In the genomic region with DNA sequence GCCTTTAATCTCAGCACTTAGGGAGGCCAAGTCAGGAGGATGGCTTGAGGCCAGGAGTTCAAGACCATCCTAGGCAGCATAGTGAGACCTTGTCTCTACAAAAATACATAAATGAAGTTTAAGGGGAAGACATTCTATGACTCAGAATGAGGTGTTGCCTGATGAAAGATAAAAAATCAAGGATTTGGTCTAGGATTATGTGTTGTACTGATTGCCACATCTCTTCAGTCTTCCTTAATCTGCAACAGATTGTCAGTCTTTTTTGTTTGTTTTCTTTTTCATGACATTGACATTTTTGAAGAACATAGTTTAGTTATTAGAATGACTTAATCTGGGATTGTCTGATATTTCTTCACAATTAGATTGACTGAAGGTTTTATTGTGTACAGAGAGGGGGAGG, we compare ENCODE assay signal across 25 cellular contexts. TPM values are rescaled to one million over a fixed set of nuclear protein-coding genes. Genes with fewer than 3 reads are reported as not detected.
DNase-seq lines count a peak whose midpoint lies in the region; ATAC-seq, FAIRE-seq and TF ChIP-seq lines count a peak whose summit lies in the region.
"Had no signal": no experiment of that assay in that cellular context is flagged by ENCODE, and none has a peak within 500 bp of the region (broad histone marks: within the 10 kb centered on the region; RNA-seq: fewer than 3 reads in every experiment).

No MANE protein-coding gene starts in this region.

- TF ChIP-seq POLR2A in HepG2 (IDR thresholded peaks at IDR 0.05; ENCODE audit: insufficient read depth in 1 of 2, low read depth in 2 of 2, low read length in 2 of 2): no peak

- no peaks in the 10 kb centered on the region for H3K9me3 ChIP-seq in liver (ENCODE audit: control insufficient read depth in 4 of 4, low read length in 3 of 4)
- H3K9me3 ChIP-seq in HepG2 (ENCODE audit: low read length): no peaks in the 10 kb centered on the region
- no peaks in the 10 kb centered on the region for H3K9me3 ChIP-seq in osteoblast (ENCODE audit: low read depth, low read length)
- H3K9me3 ChIP-seq: BLaER1 had no signal

- BruUV-seq in HepG2 (replicated peaks; lab: Mats Ljungman, UMichigan): no TSS peak

- H3K9ac ChIP-seq in liver (ENCODE audit: low read depth in 1 of 2, low read length in 2 of 2) (peak overlapping the region in 1 of 2 donors; percentile 3), HepG2 (ENCODE audit: insufficient read depth, low read depth, low read length) (no peak overlapping the region)
- H3K9ac ChIP-seq: BLaER1 had no signal

- ATAC-seq in HepG2: no peak
- ATAC-seq: K562 had no signal

- TF ChIP-seq CTCF in liver (IDR thresholded peaks at IDR 0.05; ENCODE audit: low read depth, low read length, missing input control) (no peak), HepG2 (CRISPR knock-in tag; IDR thresholded peaks at IDR 0.05) (no peak), osteoblast (IDR thresholded peaks at IDR 0.05; ENCODE audit: extremely low read depth, low read depth, low read length) (no peak)

- H3K36me3 ChIP-seq in liver (ENCODE audit: control insufficient read depth in 4 of 4, insufficient read depth in 3 of 4, low read depth in 1 of 4, low read length in 3 of 4) (no peaks in the 10 kb centered on the region), HepG2 (replicated peaks in 1 of 2; ENCODE audit: control insufficient read depth in 1 of 2, insufficient read depth in 2 of 2, low read length in 2 of 2) (no peaks in the 10 kb centered on the region), osteoblast (ENCODE audit: insufficient read depth, low read length) (no peaks in the 10 kb centered on the region)
- H3K36me3 ChIP-seq: BLaER1 had no signal

- peaks cover 3 to 36% (median 24%) of the 10 kb centered on the region in 4 donors for H3K4me1 ChIP-seq in liver (ENCODE audit: control insufficient read depth in 4 of 4, insufficient read depth in 4 of 4, low read length in 3 of 4)
- 0 out of 2 replicates have a peak, but pooled peaks cover 7% of the 10 kb centered on the region for H3K4me1 ChIP-seq in HepG2 (ENCODE audit: insufficient read depth, low read length)
- H3K4me1 ChIP-seq in osteoblast (ENCODE audit: insufficient read depth, low read length): no peaks in the 10 kb centered on the region
- H3K4me1 ChIP-seq: BLaER1 had no signal

- H3K4me3 ChIP-seq in liver (ENCODE audit: low read depth in 1 of 3, low read length in 3 of 3) (no peak overlapping the region), HepG2 (replicated peaks in 1 of 3; ENCODE audit: insufficient read depth in 1 of 3, low read depth in 2 of 3, low read length in 3 of 3) (no peak overlapping the region), osteoblast (ENCODE audit: insufficient read depth, low read length) (no peak overlapping the region)
- H3K4me3 ChIP-seq: BLaER1, K562 had no signal

- intact Hi-C loops in HepG2 (cut with micrococcal nuclease; ENCODE audit: unreplicated experiment): no loop called here

- in situ Hi-C loops in HepG2 (cut with HindIII; ENCODE audit: extremely low pct_ligation_motif_present, low pct_unique_long_range_greater_than_20kb): no loop called here

- H3K27me3 ChIP-seq in liver (ENCODE audit: control insufficient read depth in 4 of 4, insufficient read depth in 4 of 4, low read length in 3 of 4) (no peaks in the 10 kb centered on the region), HepG2 (ENCODE audit: control insufficient read depth in 1 of 2, insufficient read depth in 2 of 2, low read length in 2 of 2) (no peaks in the 10 kb centered on the region), osteoblast (ENCODE audit: insufficient read depth, low read length) (no peaks in the 10 kb centered on the region)
- H3K27me3 ChIP-seq: BLaER1 had no signal

- H2AFZ ChIP-seq in HepG2 (ENCODE audit: low read length) (no peak overlapping the region), osteoblast (ENCODE audit: low read length) (no peak overlapping the region)

- H3K4me2 ChIP-seq in HepG2 (ENCODE audit: low read depth, low read length): no peak overlapping the region
- H3K4me2 ChIP-seq in osteoblast (ENCODE audit: insufficient read depth, low read length): no peak overlapping the region
- H3K4me2 ChIP-seq: BLaER1 had no signal

- no peak for TF ChIP-seq RAD21 in liver (IDR thresholded peaks at IDR 0.05)
- TF ChIP-seq RAD21 in HepG2 (CRISPR knock-in tag; IDR thresholded peaks at IDR 0.05): no peak

- no peaks in the 10 kb centered on the region for H3K79me2 ChIP-seq in HepG2 (ENCODE audit: insufficient read depth, low read length)
- H3K79me2 ChIP-seq in osteoblast (ENCODE audit: insufficient read depth, low read length): no peaks in the 10 kb centered on the region

- no peak for FAIRE-seq in HepG2 (lab: Jason Lieb, UNC)
- FAIRE-seq: GM12892, GM18507, K562 had no signal

- H3K27ac ChIP-seq in liver (ENCODE audit: low read depth in 1 of 2, low read length in 2 of 2) (peak overlapping the region; percentile 87 to 90), HepG2 (ENCODE audit: extremely low read length, insufficient read depth, low read length) (no peak overlapping the region), osteoblast (ENCODE audit: low read depth, low read length) (no peak overlapping the region)
- H3K27ac ChIP-seq: 22Rv1, BLaER1 had no signal

- TF ChIP-seq EP300 in HepG2 (IDR thresholded peaks at IDR 0.05; ENCODE audit: low read depth in 2 of 2, low read length in 2 of 2) (no peak), HepG2 (CRISPR knock-in tag; IDR thresholded peaks at IDR 0.05; ENCODE audit: borderline replicate concordance) (no peak)

- no peaks in the 10 kb centered on the region for H4K20me1 ChIP-seq in HepG2 (ENCODE audit: insufficient read depth, low read length)
- no peaks in the 10 kb centered on the region for H4K20me1 ChIP-seq in osteoblast (ENCODE audit: insufficient read depth, low read length)
- H4K20me1 ChIP-seq: BLaER1 had no signal

- POLR2A ChIA-PET in HepG2 (lab: Yijun Ruan, JAX): no interaction called here

- CTCF ChIA-PET in HepG2 (lab: Yijun Ruan, JAX; ENCODE audit: low intra/inter-chr PET ratio, low total read pairs): no interaction called here

- no peak for DNase-seq in HepG2 (ENCODE audit: low spot score)
- peak; percentile 44 for DNase-seq in HT1080 (ENCODE audit: low read depth)
- DNase-seq in amniotic epithelial cell (ENCODE audit: low read depth): peak; percentile 21
- no peak for DNase-seq in osteoblast (ENCODE audit: insufficient read length, low spot score, missing footprints)
- DNase-seq in NCI-H345 (lab: John Stamatoyannopoulos, UW): no peak
- no peak for DNase-seq in iPS-NIHi7 (ENCODE audit: extremely low spot score)
- no peak for DNase-seq in D341Med (ENCODE audit: low spot score)
- DNase-seq: CD4-positive, alpha-beta memory T cell; DMS 273 treated with DMSO at 0.1 percent for 48 hours; DMS53; DND-41; GDM1; GOT3; H7; IMR-90 had no signal

RNA-seq across cellular contexts. Expression of a gene that starts 26.3 kb away (rescaled TPM):
- 1 to 10 TPM in 1 of 2 donors, under 1 TPM in 1; 0.25 to 3.1 TPM for total RNA-seq in liver
- under 1 TPM; 0.12 to 0.31 TPM for polyA plus RNA-seq in liver
- total RNA-seq in HepG2 (2016; rRNA removed; fragmentation: Illumina TruSeq; extraction: Trizol): not detected in 2 replicates
- total RNA-seq in HepG2 (2016; cell fraction: cytosol; rRNA removed; fragmentation: Illumina TruSeq; extraction: Trizol; ENCODE audit: low read depth): not detected in 2 replicates
- total RNA-seq in HepG2 (2016; cell fraction: insoluble cytoplasmic fraction; rRNA removed; fragmentation: Illumina TruSeq; extraction: Trizol): not detected in 2 replicates
- total RNA-seq in HepG2 (2016; cell fraction: membrane; rRNA removed; fragmentation: Illumina TruSeq; extraction: Trizol): not detected in 2 replicates
- not detected in 2 replicates for total RNA-seq in HepG2 (2016; cell fraction: nucleus; rRNA removed; fragmentation: Illumina TruSeq; extraction: Trizol)
- not detected in 2 replicates for polyA plus RNA-seq in HepG2 (2011; rRNA removed)
- polyA plus RNA-seq in HepG2 (2011; cell fraction: cytosol; rRNA removed): not detected in 2 replicates
- polyA plus RNA-seq in HepG2 (2011; cell fraction: nucleus; rRNA removed): 0.07 TPM in 1 of 2 replicates, not detected in the other
- polyA plus RNA-seq in HepG2 (2012): not detected in 2 replicates
- not detected in 2 replicates for polyA plus RNA-seq in HepG2 (2016; cell fraction: cytosol; fragmentation: Illumina TruSeq; extraction: Trizol; ENCODE audit: low read depth)
- polyA plus RNA-seq in HepG2 (2016; cell fraction: insoluble cytoplasmic fraction; fragmentation: Illumina TruSeq; extraction: Trizol; ENCODE audit: low read depth): not detected in 2 replicates
- not detected in 2 replicates for polyA plus RNA-seq in HepG2 (2016; cell fraction: membrane; fragmentation: Illumina TruSeq; extraction: Trizol; ENCODE audit: low read depth)
- not detected in 2 replicates for polyA plus RNA-seq in HepG2 (2016; cell fraction: nucleus; fragmentation: Illumina TruSeq; extraction: Trizol; ENCODE audit: insufficient read depth, low read depth)
- polyA minus RNA-seq in HepG2 (2011; rRNA and poly(A)+ RNA removed; ENCODE audit: low replicate concordance): not detected in 2 replicates
- not detected in 2 replicates for polyA minus RNA-seq in HepG2 (2011; cell fraction: cytosol; rRNA and poly(A)+ RNA removed)
- polyA minus RNA-seq in HepG2 (2011; cell fraction: nucleus; rRNA and poly(A)+ RNA removed): not detected in 2 replicates
- total RNA-seq in HT1080 (2014; rRNA removed; shearing (Covaris generic)): not detected in 2 replicates
- 0.27 and 0.66 TPM in 2 replicates for polyA plus RNA-seq in HT1080 (2015; cell fraction: cytosol; rRNA removed)
- polyA plus RNA-seq in HT1080 (2015; cell fraction: nucleus; rRNA removed): 0.61 and 1.0 TPM in 2 replicates
- not detected in 2 replicates for total RNA-seq in osteoblast
- total RNA-seq: A673; CD4-positive, alpha-beta memory T cell; HT-29; IMR-90 had no signal
- polyA plus RNA-seq: AG04450; CD14-positive monocyte; CD4-positive, alpha-beta memory T cell; K562 had no signal

RNA-seq across cellular contexts. Expression of a gene that starts 47.3 kb away (rescaled TPM):
- total RNA-seq in liver (not detected), HepG2 (2016; rRNA removed; fragmentation: Illumina TruSeq; extraction: Trizol) (not detected in 2 replicates), osteoblast (not detected in 2 replicates)
- polyA plus RNA-seq in liver (not detected), HepG2 (2011; rRNA removed) (not detected in 2 replicates)
- total RNA-seq in HepG2 (2016; cell fraction: cytosol; rRNA removed; fragmentation: Illumina TruSeq; extraction: Trizol; ENCODE audit: low read depth): not detected in 2 replicates
- not detected in 2 replicates for total RNA-seq in HepG2 (2016; cell fraction: insoluble cytoplasmic fraction; rRNA removed; fragmentation: Illumina TruSeq; extraction: Trizol)
- total RNA-seq in HepG2 (2016; cell fraction: membrane; rRNA removed; fragmentation: Illumina TruSeq; extraction: Trizol): not detected in 2 replicates
- total RNA-seq in HepG2 (2016; cell fraction: nucleus; rRNA removed; fragmentation: Illumina TruSeq; extraction: Trizol): not detected in 2 replicates
- not detected in 2 replicates for polyA plus RNA-seq in HepG2 (2011; cell fraction: cytosol; rRNA removed)
- polyA plus RNA-seq in HepG2 (2011; cell fraction: nucleus; rRNA removed): not detected in 2 replicates
- polyA plus RNA-seq in HepG2 (2012): not detected in 2 replicates
- polyA plus RNA-seq in HepG2 (2016; cell fraction: cytosol; fragmentation: Illumina TruSeq; extraction: Trizol; ENCODE audit: low read depth): not detected in 2 replicates
- polyA plus RNA-seq in HepG2 (2016; cell fraction: insoluble cytoplasmic fraction; fragmentation: Illumina TruSeq; extraction: Trizol; ENCODE audit: low read depth): not detected in 2 replicates
- polyA plus RNA-seq in HepG2 (2016; cell fraction: membrane; fragmentation: Illumina TruSeq; extraction: Trizol; ENCODE audit: low read depth): not detected in 2 replicates
- not detected in 2 replicates for polyA plus RNA-seq in HepG2 (2016; cell fraction: nucleus; fragmentation: Illumina TruSeq; extraction: Trizol; ENCODE audit: insufficient read depth, low read depth)
- 0.23 TPM in 1 of 2 replicates, not detected in the other for polyA minus RNA-seq in HepG2 (2011; rRNA and poly(A)+ RNA removed; ENCODE audit: low replicate concordance)
- polyA minus RNA-seq in HepG2 (2011; cell fraction: cytosol; rRNA and poly(A)+ RNA removed): not detected in 2 replicates
- not detected in 2 replicates for polyA minus RNA-seq in HepG2 (2011; cell fraction: nucleus; rRNA and poly(A)+ RNA removed)
- not detected in 2 replicates for total RNA-seq in HT1080 (2014; rRNA removed; shearing (Covaris generic))
- polyA plus RNA-seq in HT1080 (2015; cell fraction: cytosol; rRNA removed): 0.06 TPM in 1 of 2 replicates, not detected in the other
- not detected in 2 replicates for polyA plus RNA-seq in HT1080 (2015; cell fraction: nucleus; rRNA removed)
- total RNA-seq: A673; CD4-positive, alpha-beta memory T cell; HT-29; IMR-90; K562 had no signal
- polyA plus RNA-seq: AG04450; CD14-positive monocyte; CD4-positive, alpha-beta memory T cell; IMR-90 had no signal

Comparison
In these comparisons a context has a peak if more than half of its experiments do, and no peak if none do; other contexts are left out.
1. H3K27ac ChIP-seq: peak in liver (2 of 2); none in HepG2 (single experiment) and osteoblast (single experiment).
2. DNase-seq: peak in HT1080 (single experiment) and amniotic epithelial cell (single experiment); none in HepG2 (single experiment), osteoblast (single experiment), NCI-H345 (single experiment), iPS-NIHi7 (single experiment) and D341Med (single experiment).